18 cellular contexts compared by ENCODE assay signal in the genomic region with DNA sequence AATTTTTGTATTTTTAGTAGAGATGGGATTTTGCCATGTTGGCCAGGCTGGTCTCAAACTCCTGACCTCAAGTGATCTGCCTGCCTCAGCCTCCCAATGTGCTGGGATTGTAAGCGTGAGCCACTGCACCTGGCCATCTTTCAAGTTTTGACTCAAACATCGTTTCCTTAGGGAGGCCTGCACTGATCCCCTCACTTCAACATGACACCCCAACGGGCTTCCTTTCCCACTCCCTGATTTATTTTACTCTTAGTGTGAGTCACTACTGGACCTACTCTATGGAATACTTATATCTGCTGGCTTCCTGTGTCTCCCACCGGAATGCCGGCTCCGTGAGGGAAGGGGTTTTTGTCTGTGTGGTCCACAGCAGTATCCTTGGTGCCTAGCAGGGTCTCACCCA. TPM values are rescaled to one million over a fixed set of nuclear protein-coding genes. Genes with fewer than 3 reads are reported as not detected.
A peak's percentile ranks its signal among the peaks of the same experiment; 100 is the strongest.
DNase-seq lines count a peak whose midpoint lies in the region; ATAC-seq and TF ChIP-seq lines count a peak whose summit lies in the region.
"Had no signal": no experiment of that assay in that cellular context is flagged by ENCODE, and none has a peak within 500 bp of the region (broad histone marks: within the 10 kb centered on the region; RNA-seq: fewer than 3 reads in every experiment).

No MANE protein-coding gene starts in this region.

- peaks cover 3% of the 10 kb centered on the region for H3K36me3 Mint-ChIP-seq in CD8-positive, alpha-beta T cell
- no peaks in the 10 kb centered on the region for H3K36me3 Mint-ChIP-seq in chondrocyte (ENCODE audit: low read depth)
- H3K36me3 Mint-ChIP-seq: activated CD8-positive, alpha-beta memory T cell treated with anti-CD3 and anti-CD28 coated beads, Interleukin-2, amount 10 ng/mL, durations not matched to agents 7 days and 5 days; stimulated activated effector memory CD8-positive, alpha-beta T cell treated with anti-CD3 and anti-CD28 coated beads, Interleukin-12 subunit alpha, Interleukin-12 subunit beta, amount 100 ng/mL, for 72 hours had no signal

- no peak overlapping the region for H3K27ac ChIP-seq in CD8-positive, alpha-beta T cell (ENCODE audit: low read depth, low read length)
- H3K27ac ChIP-seq in osteoblast (ENCODE audit: low read depth, low read length), result no peak overlapping the region
- H3K27ac ChIP-seq: heart left ventricle, SJSA1, WERI-Rb-1 had no signal

- H3K4me1 Mint-ChIP-seq in CD8-positive, alpha-beta T cell (ENCODE audit: low read depth), result peaks cover 27% of the 10 kb centered on the region
- H3K4me1 Mint-ChIP-seq in chondrocyte (ENCODE audit: low read depth), result peaks cover 30% of the 10 kb centered on the region

- H3K4me3 ChIP-seq in CD8-positive, alpha-beta T cell (ENCODE audit: low read depth, low read length), result no peak overlapping the region
- no peak overlapping the region for H3K4me3 ChIP-seq in osteoblast (ENCODE audit: insufficient read depth, low read length)
- H3K4me3 ChIP-seq: heart left ventricle, SJSA1 had no signal

- no peak for TF ChIP-seq CTCF in CD8-positive, alpha-beta T cell (IDR thresholded peaks at IDR 0.05)
- no peak for TF ChIP-seq CTCF in chondrocyte (IDR thresholded peaks at IDR 0.05)
- no peak for TF ChIP-seq CTCF in osteoblast (IDR thresholded peaks at IDR 0.05; ENCODE audit: extremely low read depth, low read depth, low read length)

- intact Hi-C loops in CD8-positive, alpha-beta T cell (cut with DNase I, micrococcal nuclease), result no loop called here

- POLR2A ChIA-PET in CD8-positive, alpha-beta T cell (lab: Charles Lee), result no interaction called here

- TF ChIP-seq POLR2A in GM18505 (IDR thresholded peaks at IDR 0.05; ENCODE audit: borderline replicate concordance, extremely low read depth, insufficient read depth, insufficient read length), result no peak

- H3K27me3 ChIP-seq in CD8-positive, alpha-beta T cell (ENCODE audit: insufficient read depth, low read length), result no peaks in the 10 kb centered on the region
- no peaks in the 10 kb centered on the region for H3K27me3 ChIP-seq in osteoblast (ENCODE audit: insufficient read depth, low read length)
- H3K27me3 ChIP-seq: SJSA1 had no signal

- H2AFZ ChIP-seq in osteoblast (ENCODE audit: low read length), result peak overlapping the region; percentile 18

- no peaks in the 10 kb centered on the region for H3K9me3 Mint-ChIP-seq in CD8-positive, alpha-beta T cell
- no peaks in the 10 kb centered on the region for H3K9me3 Mint-ChIP-seq in chondrocyte (ENCODE audit: low read depth)
- H3K9me3 Mint-ChIP-seq: activated CD4-positive, alpha-beta T cell treated with anti-CD3 and anti-CD28 coated beads, Interleukin-2, amount 10 ng/mL, durations not matched to agents 7 days and 5 days; stimulated activated effector memory CD8-positive, alpha-beta T cell treated with anti-CD3 and anti-CD28 coated beads, Interleukin-12 subunit alpha, Interleukin-12 subunit beta, amount 100 ng/mL, for 72 hours had no signal

- H3K27ac Mint-ChIP-seq in CD8-positive, alpha-beta T cell, result peak overlapping the region; percentile 70
- peak overlapping the region; percentile 81 for H3K27ac Mint-ChIP-seq in chondrocyte (ENCODE audit: unreplicated experiment)
- H3K27ac Mint-ChIP-seq: activated CD4-positive, alpha-beta T cell treated with anti-CD3 and anti-CD28 coated beads, Interleukin-2, amount 10 ng/mL, durations not matched to agents 7 days and 5 days; activated CD8-positive, alpha-beta memory T cell treated with anti-CD3 and anti-CD28 coated beads, Interleukin-2, amount 10 ng/mL, durations not matched to agents 7 days and 5 days; stimulated activated effector memory CD8-positive, alpha-beta T cell treated with anti-CD3 and anti-CD28 coated beads, Interleukin-12 subunit alpha, Interleukin-12 subunit beta, amount 100 ng/mL, for 72 hours had no signal

- H3K4me1 ChIP-seq in CD8-positive, alpha-beta T cell (ENCODE audit: insufficient read depth, low read length), result peaks cover 29% of the 10 kb centered on the region
- H3K4me1 ChIP-seq in osteoblast (ENCODE audit: insufficient read depth, low read length), result peaks cover 6% of the 10 kb centered on the region

- H3K9me3 ChIP-seq in CD8-positive, alpha-beta T cell (ENCODE audit: low read length), result no peaks in the 10 kb centered on the region
- H3K9me3 ChIP-seq in osteoblast (ENCODE audit: low read depth, low read length), result no peaks in the 10 kb centered on the region
- H3K9me3 ChIP-seq: heart left ventricle, SJSA1 had no signal

- H3K27me3 Mint-ChIP-seq in CD8-positive, alpha-beta T cell (ENCODE audit: low read depth), result no peaks in the 10 kb centered on the region
- H3K27me3 Mint-ChIP-seq in chondrocyte (ENCODE audit: low read depth), result no peaks in the 10 kb centered on the region

- no peak for ATAC-seq in CD8-positive, alpha-beta T cell
- no peak for ATAC-seq in GM19463 (IDR thresholded peaks at IDR 0.05; ENCODE audit: unreplicated experiment)
- ATAC-seq in GM18505 (IDR thresholded peaks at IDR 0.05; ENCODE audit: unreplicated experiment), result no peak
- ATAC-seq: activated CD8-positive, alpha-beta memory T cell treated with anti-CD3 and anti-CD28 coated beads, Interleukin-2, amount 10 ng/mL, durations not matched to agents 7 days and 5 days; stimulated activated effector memory CD8-positive, alpha-beta T cell treated with anti-CD3 and anti-CD28 coated beads, Interleukin-12 subunit alpha, Interleukin-12 subunit beta, amount 100 ng/mL, for 72 hours had no signal

- peak overlapping the region; percentile 59 for H3K4me2 ChIP-seq in osteoblast (ENCODE audit: insufficient read depth, low read length)

- no peaks in the 10 kb centered on the region for H3K79me2 ChIP-seq in osteoblast (ENCODE audit: insufficient read depth, low read length)

- H3K36me3 ChIP-seq in CD8-positive, alpha-beta T cell (ENCODE audit: insufficient read depth, low read length), result no peaks in the 10 kb centered on the region
- H3K36me3 ChIP-seq in osteoblast (ENCODE audit: insufficient read depth, low read length), result no peaks in the 10 kb centered on the region
- H3K36me3 ChIP-seq: heart left ventricle, SJSA1, WERI-Rb-1 had no signal

- no peak overlapping the region for H3K4me3 Mint-ChIP-seq in CD8-positive, alpha-beta T cell
- no peak overlapping the region for H3K4me3 Mint-ChIP-seq in chondrocyte (ENCODE audit: unreplicated experiment)
- H3K4me3 Mint-ChIP-seq: activated CD4-positive, alpha-beta T cell treated with anti-CD3 and anti-CD28 coated beads, Interleukin-2, amount 10 ng/mL, durations not matched to agents 7 days and 5 days; activated CD8-positive, alpha-beta memory T cell treated with anti-CD3 and anti-CD28 coated beads, Interleukin-2, amount 10 ng/mL, durations not matched to agents 7 days and 5 days; stimulated activated effector memory CD8-positive, alpha-beta T cell treated with anti-CD3 and anti-CD28 coated beads, Interleukin-12 subunit alpha, Interleukin-12 subunit beta, amount 100 ng/mL, for 72 hours had no signal

- CTCF ChIA-PET in CD8-positive, alpha-beta T cell (lab: Charles Lee), result interaction anchor here (1.1 to 2.1 kb wide), 6 partner anchors 20 to 36 kb away, joined by 3 to 11 read pairs (median 6); no protein-coding TSS in a partner anchor

- no peaks in the 10 kb centered on the region for H4K20me1 ChIP-seq in osteoblast (ENCODE audit: insufficient read depth, low read length)

- no peak for DNase-seq in CD8-positive, alpha-beta T cell
- peak; percentile 77 for DNase-seq in M059J (ENCODE audit: low read depth)
- DNase-seq in chondrocyte (ENCODE audit: low spot score), result no peak
- DNase-seq in osteoblast (ENCODE audit: insufficient read length, low spot score, missing footprints), result no peak
- DNase-seq in SW 1271 (lab: John Stamatoyannopoulos, UW), result no peak
- no peak for DNase-seq in NCI-H1105 (lab: John Stamatoyannopoulos, UW)
- DNase-seq: occipital lobe had no signal

RNA-seq across cellular contexts. Expression of a gene that starts 4.5 kb away (rescaled TPM):
- total RNA-seq in CD8-positive, alpha-beta T cell, result 100 to 1,000 TPM in 1 of 2 experiments, 10 to 100 TPM in 1; 81.9 to 101 TPM
- 3.4 and 5.4 TPM in 2 replicates for total RNA-seq in M059J (2014; rRNA removed; shearing (Covaris generic))
- total RNA-seq in chondrocyte (69.3 to 100 TPM (median 73.6 TPM) in 3 replicates), osteoblast (49.6 and 56.3 TPM in 2 replicates)
- total RNA-seq: RPMI7951 had no signal

RNA-seq across cellular contexts. Expression of a gene that starts 15.4 kb away (rescaled TPM):
- not detected for total RNA-seq in CD8-positive, alpha-beta T cell
- total RNA-seq in M059J (2014; rRNA removed; shearing (Covaris generic)), result not detected in 2 replicates
- total RNA-seq in chondrocyte (not detected in 3 replicates), osteoblast (not detected in 2 replicates)
- total RNA-seq: activated CD4-positive, alpha-beta T cell treated with anti-CD3 and anti-CD28 coated beads, Interleukin-2, amount 10 ng/mL, durations not matched to agents 7 days and 5 days; activated CD8-positive, alpha-beta memory T cell treated with anti-CD3 and anti-CD28 coated beads, Interleukin-2, amount 10 ng/mL, durations not matched to agents 7 days and 5 days; dermis microvascular lymphatic vessel endothelial cell; heart left ventricle; lung microvascular endothelial cell; occipital lobe; RPMI7951; SJSA1 had no signal

RNA-seq across cellular contexts. Expression of a gene that starts 37.8 kb away (rescaled TPM):
- 10 to 100 TPM; 75.7 to 76.8 TPM for total RNA-seq in CD8-positive, alpha-beta T cell
- total RNA-seq in M059J (2014; rRNA removed; shearing (Covaris generic)), result 0.15 and 0.25 TPM in 2 replicates
- 0.23 to 0.50 TPM in 2 of 3 replicates, not detected in the other for total RNA-seq in chondrocyte
- total RNA-seq in osteoblast, result under 0.01 and 0.72 TPM in 2 replicates

Comparison
In these comparisons a context has a peak if more than half of its experiments do, and no peak if none do; other contexts are left out.
1. RNA of a gene that starts 37.8 kb away (total RNA-seq): 75.7 to 76.8 TPM in CD8-positive, alpha-beta T cell; under 0.01 to 0.72 TPM in osteoblast, 0.23 to 0.50 TPM in chondrocyte and 0.15 to 0.25 TPM in M059J; every median in the first group is over 10 times any median in the second.